Comparison of ENCODE assay signal across 8 cellular contexts in genomic region chr16:23509763-23510153, GRCh38. TPM values are rescaled to one million over a fixed set of nuclear protein-coding genes. Genes with fewer than 3 reads are reported as not detected.
A peak's percentile ranks its signal among the peaks of the same experiment; 100 is the strongest.
DNase-seq lines count a peak whose midpoint lies in the region; ATAC-seq and TF ChIP-seq lines count a peak whose summit lies in the region.

No MANE protein-coding gene starts in this region.

- H3K9me3 Mint-ChIP-seq in T-helper 2 cell treated with Interferon-gamma antibody and Interleukin-4, amounts not matched to agents 5 μg/mL and 100 μg/mL, for 36 hours, result peaks cover 5% of the 10 kb centered on the region

- ATAC-seq in GM18505 (IDR thresholded peaks at IDR 0.05; ENCODE audit: unreplicated experiment) (peak; percentile 1), HG03280 (IDR thresholded peaks at IDR 0.05; ENCODE audit: unreplicated experiment) (peak; percentile 9)

- H3K27me3 Mint-ChIP-seq in T-helper 2 cell treated with Interferon-gamma antibody and Interleukin-4, amounts not matched to agents 5 μg/mL and 100 μg/mL, for 36 hours (ENCODE audit: low read depth), result no peaks in the 10 kb centered on the region

- under 1% methylated on average over 17 of the region's 17 CpGs for WGBS in thymus

- peak overlapping the region; percentile 87 for H3K4me3 Mint-ChIP-seq in T-helper 2 cell treated with Interferon-gamma antibody and Interleukin-4, amounts not matched to agents 5 μg/mL and 100 μg/mL, for 36 hours

- H3K4me3 ChIP-seq in duodenal mucosa (ENCODE audit: low read depth in 1 of 2, low read length in 2 of 2) (peak overlapping the region; percentile 77), thymus (ENCODE audit: low read length) (peak overlapping the region; percentile 81)

- H3K9me3 ChIP-seq in duodenal mucosa (ENCODE audit: control insufficient read depth in 1 of 2, low read length in 2 of 2) (no peaks in the 10 kb centered on the region), thymus (ENCODE audit: control insufficient read depth) (no peaks in the 10 kb centered on the region)

- DNase-seq in T-helper 2 cell treated with Interferon-gamma antibody and Interleukin-4, amounts not matched to agents 5 μg/mL and 100 μg/mL, for 36 hours (ENCODE audit: low spot score), result no peak
- DNase-seq in medulla oblongata (ENCODE audit: extremely low spot score), result peak; percentile 34
- no peak for DNase-seq in KG1 (lab: John Stamatoyannopoulos, UW)
- no peak for DNase-seq in DMS79 treated with DMSO at 0.1 percent for 48 hours (lab: John Stamatoyannopoulos, UW)

- no peak for TF ChIP-seq POLR2A in GM18505 (IDR thresholded peaks at IDR 0.05; ENCODE audit: borderline replicate concordance, extremely low read depth, insufficient read depth, insufficient read length)

- no peaks in the 10 kb centered on the region for H3K27me3 ChIP-seq in duodenal mucosa (ENCODE audit: control insufficient read depth in 1 of 2, insufficient read depth in 2 of 2, low read length in 2 of 2)
- no peaks in the 10 kb centered on the region for H3K27me3 ChIP-seq in thymus (ENCODE audit: control insufficient read depth, insufficient read depth)

- peaks cover 26 to 34% of the 10 kb centered on the region in 2 donors for H3K4me1 ChIP-seq in duodenal mucosa (ENCODE audit: control insufficient read depth in 1 of 2, insufficient read depth in 2 of 2, low read length in 2 of 2)
- H3K4me1 ChIP-seq in thymus (ENCODE audit: control insufficient read depth, insufficient read depth, low read length), result peaks cover 8% of the 10 kb centered on the region

- peaks cover 37% of the 10 kb centered on the region for H3K36me3 Mint-ChIP-seq in T-helper 2 cell treated with Interferon-gamma antibody and Interleukin-4, amounts not matched to agents 5 μg/mL and 100 μg/mL, for 36 hours (ENCODE audit: low read depth)

- H3K36me3 ChIP-seq in duodenal mucosa (ENCODE audit: control insufficient read depth in 1 of 2, insufficient read depth in 2 of 2, low read length in 2 of 2), result peaks cover 0 to 4% of the 10 kb centered on the region in 2 donors
- H3K36me3 ChIP-seq in thymus (ENCODE audit: control insufficient read depth, insufficient read depth), result no peaks in the 10 kb centered on the region

- peaks cover 60% of the 10 kb centered on the region for H3K4me1 Mint-ChIP-seq in T-helper 2 cell treated with Interferon-gamma antibody and Interleukin-4, amounts not matched to agents 5 μg/mL and 100 μg/mL, for 36 hours (ENCODE audit: low read depth)

- H3K27ac ChIP-seq in duodenal mucosa (ENCODE audit: low read depth, low read length) (no peak overlapping the region), thymus (ENCODE audit: low read depth) (peak overlapping the region; percentile 89)

- H3K27ac Mint-ChIP-seq in T-helper 2 cell treated with Interferon-gamma antibody and Interleukin-4, amounts not matched to agents 5 μg/mL and 100 μg/mL, for 36 hours, result peak overlapping the region; percentile 95

- peak overlapping the region; percentile 46 to 48 for H3K9ac ChIP-seq in duodenal mucosa (ENCODE audit: low read depth in 1 of 2, low read length in 2 of 2)

RNA-seq across cellular contexts. Expression of gene GGA2, which starts 0.5 kb away (rescaled TPM):
- polyA plus RNA-seq in thymus, result 42.4 TPM

RNA-seq across cellular contexts. Expression of gene EARS2, which starts 47.4 kb away (rescaled TPM):
- polyA plus RNA-seq in thymus, result 11.5 TPM

RNA-seq across cellular contexts. Expression of gene UBFD1, which starts 47.8 kb away (rescaled TPM):
- polyA plus RNA-seq in thymus, result 14.4 TPM

RNA-seq across cellular contexts. Expression of gene COG7, which starts 56.8 kb away (rescaled TPM):
- polyA plus RNA-seq in thymus, result 28.0 TPM
